In the genomic region with DNA sequence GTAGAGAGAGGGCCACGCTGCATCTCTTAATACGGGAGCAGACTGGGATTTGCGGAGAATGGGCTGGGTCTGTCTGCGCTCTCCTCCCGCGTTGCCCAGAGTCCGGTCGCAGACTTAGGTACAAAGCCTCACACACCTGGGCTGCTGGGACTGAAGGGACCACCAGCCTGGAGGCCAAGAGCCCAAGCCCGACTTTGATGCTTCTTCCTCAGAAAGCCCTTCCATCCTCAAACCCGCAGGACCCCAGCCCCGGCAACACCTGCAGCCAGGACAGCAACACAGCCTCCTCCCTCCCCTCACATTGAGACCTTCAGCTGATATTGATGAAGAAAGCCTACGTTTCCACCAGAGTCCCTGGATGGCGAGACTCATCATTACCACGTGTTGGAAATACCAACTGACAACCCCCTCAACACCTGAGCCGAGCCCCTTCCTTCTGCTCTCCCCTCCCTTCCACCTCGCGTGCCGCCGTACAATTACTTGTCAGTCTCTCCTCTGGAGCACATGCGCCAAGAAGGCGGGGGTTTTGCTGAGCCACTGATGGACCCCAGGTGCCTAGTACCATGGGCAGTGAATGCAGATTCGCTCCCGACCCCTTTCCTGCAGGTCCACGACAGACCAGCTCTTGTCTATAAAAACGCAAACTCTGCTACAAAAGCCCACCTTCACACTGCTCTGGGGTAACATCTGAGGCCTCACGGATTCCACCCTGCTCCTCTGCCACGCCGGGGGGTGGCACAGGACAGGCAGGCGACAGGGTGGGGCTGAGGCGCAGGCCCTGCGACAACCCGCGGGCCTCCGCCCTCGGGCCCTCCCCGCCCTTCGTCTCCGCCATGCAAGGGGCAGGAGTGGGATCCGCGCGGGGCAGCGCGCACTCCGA, we compare ENCODE assay signal across 1 cellular context.
A peak's percentile ranks its signal among the peaks of the same experiment; 100 is the strongest.
TF ChIP-seq lines count a peak whose summit lies in the region.

No MANE protein-coding gene starts in this region.

TF ChIP-seq in HepG2, 621 proteins besides CTCF, POLR2A, EP300 and RAD21:
- TF ChIP-seq MED13 (CRISPR knock-in tag; IDR thresholded peaks at IDR 0.05) (0 out of 2 replicates have a peak, but pooled peaks have one; percentile 5), ZNF546 (CRISPR knock-in tag; conservative IDR thresholded peaks at IDR 0.05) (0 out of 2 replicates have a peak, but pooled peaks have one; percentile 6), ZNF589 (CRISPR knock-in tag; conservative IDR thresholded peaks at IDR 0.05) (0 out of 2 replicates have a peak, but pooled peaks have one; percentile 9), TP53 (CRISPR knock-in tag; conservative IDR thresholded peaks at IDR 0.05) (no peak)
- TF ChIP-seq, protein P1, sequence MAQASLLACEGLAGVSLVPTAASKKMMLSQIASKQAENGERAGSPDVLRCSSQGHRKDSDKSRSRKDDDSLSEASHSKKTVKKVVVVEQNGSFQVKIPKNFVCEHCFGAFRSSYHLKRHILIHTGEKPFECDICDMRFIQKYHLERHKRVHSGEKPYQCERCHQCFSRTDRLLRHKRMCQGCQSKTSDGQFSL (CRISPR knock-in tag; IDR thresholded peaks at IDR 0.05) = no peak
- TF ChIP-seq, protein P2, sequence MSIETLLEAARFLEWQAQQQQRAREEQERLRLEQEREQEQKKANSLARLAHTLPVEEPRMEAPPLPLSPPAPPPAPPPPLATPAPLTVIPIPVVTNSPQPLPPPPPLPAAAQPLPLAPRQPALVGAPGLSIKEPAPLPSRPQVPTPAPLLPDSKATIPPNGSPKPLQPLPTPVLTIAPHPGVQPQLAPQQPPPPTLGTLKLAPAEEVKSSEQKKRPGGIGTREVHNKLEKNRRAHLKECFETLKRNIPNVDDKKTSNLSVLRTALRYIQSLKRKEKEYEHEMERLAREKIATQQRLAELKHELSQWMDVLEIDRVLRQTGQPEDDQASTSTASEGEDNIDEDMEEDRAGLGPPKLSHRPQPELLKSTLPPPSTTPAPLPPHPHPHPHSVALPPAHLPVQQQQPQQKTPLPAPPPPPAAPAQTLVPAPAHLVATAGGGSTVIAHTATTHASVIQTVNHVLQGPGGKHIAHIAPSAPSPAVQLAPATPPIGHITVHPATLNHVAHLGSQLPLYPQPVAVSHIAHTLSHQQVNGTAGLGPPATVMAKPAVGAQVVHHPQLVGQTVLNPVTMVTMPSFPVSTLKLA (IDR thresholded peaks at IDR 0.05) = 0 out of 2 replicates have a peak, but pooled peaks have one; percentile 15
